1 cellular context compared by ENCODE assay signal in genomic region chr20:34872604-34873224, GRCh38.
TF ChIP-seq lines count a peak whose summit lies in the region.

Gene GGT7 (minus strand): TSS chr20:34872856. CDS start chr20:34872815, 41 bp downstream.

TF ChIP-seq in HEK293, 187 proteins besides CTCF, POLR2A, EP300 and RAD21 (continued from another document and continues in another):
- no peak for TF ChIP-seq ZNF18 (tag by site-specific recombination; IDR thresholded peaks at IDR 0.05)
- no peak for TF ChIP-seq RBAK (tag by site-specific recombination; IDR thresholded peaks at IDR 0.05)
- no peak for TF ChIP-seq SCRT1 (tag by site-specific recombination; IDR thresholded peaks at IDR 0.05; ENCODE audit: borderline replicate concordance)
- TF ChIP-seq ZFHX2 (tag by site-specific recombination; conservative IDR thresholded peaks at IDR 0.05): peak; percentile 92
- no peak for TF ChIP-seq ZNF26 (tag by site-specific recombination; IDR thresholded peaks at IDR 0.05)
- no peak for TF ChIP-seq ZNF132 (tag by site-specific recombination; IDR thresholded peaks at IDR 0.05; ENCODE audit: borderline replicate concordance)
- no peak for TF ChIP-seq ZNF596 (tag by site-specific recombination; IDR thresholded peaks at IDR 0.05)
- TF ChIP-seq BCL6B (tag by site-specific recombination; IDR thresholded peaks at IDR 0.05): no peak
- TF ChIP-seq ZNF133 (tag by site-specific recombination; IDR thresholded peaks at IDR 0.05): no peak
- no peak for TF ChIP-seq ZNF280D (tag by site-specific recombination; IDR thresholded peaks at IDR 0.05)
- TF ChIP-seq ZNF248 (tag by site-specific recombination; IDR thresholded peaks at IDR 0.05): no peak
- no peak for TF ChIP-seq ZNF146 (tag by site-specific recombination; IDR thresholded peaks at IDR 0.05)
- TF ChIP-seq OVOL3 (tag by site-specific recombination; IDR thresholded peaks at IDR 0.05): 0 out of 2 replicates have a peak, but pooled peaks have one; percentile 6
- no peak for TF ChIP-seq ZNF626 (tag by site-specific recombination; IDR thresholded peaks at IDR 0.05)
- TF ChIP-seq ZNF19 (tag by site-specific recombination; IDR thresholded peaks at IDR 0.05; ENCODE audit: low read depth): no peak
- no peak for TF ChIP-seq TSHZ1 (tag by site-specific recombination; IDR thresholded peaks at IDR 0.05; ENCODE audit: borderline replicate concordance)
- TF ChIP-seq GLIS2 (tag by site-specific recombination; IDR thresholded peaks at IDR 0.05): peak; percentile 93
- peak; percentile 66; the same call in 1 of the 2 replicates for TF ChIP-seq ZEB2 (tag by site-specific recombination; IDR thresholded peaks at IDR 0.05)
- no peak for TF ChIP-seq ZNF169 (tag by site-specific recombination; IDR thresholded peaks at IDR 0.05)
- TF ChIP-seq ZNF792 (tag by site-specific recombination; IDR thresholded peaks at IDR 0.05): no peak
- TF ChIP-seq REST (tag by site-specific recombination; IDR thresholded peaks at IDR 0.05): peak; percentile 34; the same call in 1 of the 2 replicates
- no peak for TF ChIP-seq ZNF37A (tag by site-specific recombination; IDR thresholded peaks at IDR 0.05)
- no peak for TF ChIP-seq ZNF747 (tag by site-specific recombination; IDR thresholded peaks at IDR 0.05)
- no peak for TF ChIP-seq ATF2 (tag by site-specific recombination; IDR thresholded peaks at IDR 0.05; ENCODE audit: low read depth)
- no peak for TF ChIP-seq HOXD13 (CRISPR knock-in tag; IDR thresholded peaks at IDR 0.05; ENCODE audit: borderline replicate concordance)
- peak; percentile 37; the same call in 1 of the 2 replicates for TF ChIP-seq ZNF449 (tag by site-specific recombination; IDR thresholded peaks at IDR 0.05)
- TF ChIP-seq ZSCAN5A (tag by site-specific recombination; IDR thresholded peaks at IDR 0.05): 0 out of 2 replicates have a peak, but pooled peaks have one; percentile 27
- no peak for TF ChIP-seq TCF7L2 (IDR thresholded peaks at IDR 0.05; ENCODE audit: borderline replicate concordance, low read depth, low read length)
- TF ChIP-seq ZNF292 (tag by site-specific recombination; IDR thresholded peaks at IDR 0.05; ENCODE audit: borderline replicate concordance, low read depth): no peak
- TF ChIP-seq ZNF645 (tag by site-specific recombination; IDR thresholded peaks at IDR 0.05): no peak
- TF ChIP-seq ZBTB6 (tag by site-specific recombination; IDR thresholded peaks at IDR 0.05): no peak
